32 cellular contexts compared by ENCODE assay signal in genomic region chrX:10983526-10983925, GRCh38.
"Had no signal": no experiment of that assay in that cellular context is flagged by ENCODE, and none has a peak within 500 bp of the region (broad histone marks: within the 10 kb centered on the region; RNA-seq: fewer than 3 reads in every experiment).

No MANE protein-coding gene starts in this region.

- H3K27ac Mint-ChIP-seq: activated B cell treated with CpG ODN at 0.5 μM for 24 hours; activated CD4-positive, alpha-beta memory T cell treated with anti-CD3 and anti-CD28 coated beads for 36 hours; activated naive CD4-positive, alpha-beta T cell treated with anti-CD3 and anti-CD28 coated beads, Interleukin-2, amount 10 ng/mL, durations not matched to agents 7 days and 5 days; activated naive CD8-positive, alpha-beta T cell; activated naive CD8-positive, alpha-beta T cell treated with anti-CD3 and anti-CD28 coated beads, Interleukin-2, amount 50 U/mL, for 24 hours had no signal

- H3K27me3 Mint-ChIP-seq: activated B cell treated with CpG ODN at 0.5 μM for 24 hours; activated CD4-positive, alpha-beta memory T cell treated with anti-CD3 and anti-CD28 coated beads for 36 hours; activated naive CD4-positive, alpha-beta T cell treated with anti-CD3 and anti-CD28 coated beads, Interleukin-2, amount 10 ng/mL, durations not matched to agents 7 days and 5 days; activated naive CD8-positive, alpha-beta T cell; activated naive CD8-positive, alpha-beta T cell treated with anti-CD3 and anti-CD28 coated beads, Interleukin-2, amount 50 U/mL, for 24 hours; central memory CD8-positive, alpha-beta T cell had no signal

- H3K4me3 Mint-ChIP-seq: activated B cell treated with CpG ODN at 0.5 μM for 24 hours; activated CD4-positive, alpha-beta memory T cell treated with anti-CD3 and anti-CD28 coated beads for 36 hours; activated naive CD4-positive, alpha-beta T cell treated with anti-CD3 and anti-CD28 coated beads, Interleukin-2, amount 10 ng/mL, durations not matched to agents 7 days and 5 days; activated naive CD8-positive, alpha-beta T cell; activated naive CD8-positive, alpha-beta T cell treated with anti-CD3 and anti-CD28 coated beads, Interleukin-2, amount 50 U/mL, for 24 hours; central memory CD8-positive, alpha-beta T cell had no signal

- DNase-seq: activated B cell treated with CpG ODN at 0.5 μM for 24 hours; activated CD4-positive, alpha-beta memory T cell treated with anti-CD3 and anti-CD28 coated beads for 36 hours; activated CD4-positive, alpha-beta T cell treated with anti-CD3 and anti-CD28 coated beads for 4 hours; activated CD4-positive, alpha-beta T cell treated with anti-CD3 and anti-CD28 coated beads, Interleukin-2, amount 50 U/mL, for 1 hour; activated CD4-positive, CD25-positive, alpha-beta regulatory T cell treated with anti-CD3 and anti-CD28 coated beads, Interleukin-2, amount 50 U/mL, for 72 hours; activated CD8-positive, alpha-beta memory T cell treated with anti-CD3 and anti-CD28 coated beads, Interleukin-2, amount 50 U/mL, for 48 hours; activated effector memory CD4-positive, alpha-beta T cell treated with Interleukin-2 at 50 U/mL for 16 hours; activated naive CD4-positive, alpha-beta T cell treated with anti-CD3 and anti-CD28 coated beads, Interleukin-2, amount 10 ng/mL, durations not matched to agents 7 days and 5 days; activated naive CD8-positive, alpha-beta T cell treated with anti-CD3 and anti-CD28 coated beads, Interleukin-2, amount 50 U/mL, for 24 hours; activated T-cell treated with anti-CD3 and anti-CD28 coated beads, Interleukin-2, amount 50 U/mL, for 48 hours; NCI-H1092 treated with DMSO at 0.1 percent for 48 hours; NCI-H146; NCI-H187; NCI-H2029 treated with DMSO at 0.1 percent for 48 hours; NCI-H345; NCI-H510A; NCI-H526; NCI-H748 treated with DMSO at 0.1 percent for 48 hours; NK-92 treated with Interleukin-12 subunit alpha and Interleukin-12 subunit beta, amount 100 ng/mL, for 24 hours; PC-3; Peyer's patch; SIG-M5; SW 1271; T-helper 1 cell; T-helper 2 cell; T-helper 9 cell had no signal

- H3K4me3 ChIP-seq: cardiac muscle cell, Peyer's patch had no signal

- H3K36me3 ChIP-seq: cardiac muscle cell, Peyer's patch had no signal

- H3K9me3 Mint-ChIP-seq: activated B cell treated with CpG ODN at 0.5 μM for 24 hours; activated CD4-positive, alpha-beta memory T cell treated with anti-CD3 and anti-CD28 coated beads for 36 hours; activated naive CD4-positive, alpha-beta T cell treated with anti-CD3 and anti-CD28 coated beads, Interleukin-2, amount 10 ng/mL, durations not matched to agents 7 days and 5 days; activated naive CD8-positive, alpha-beta T cell treated with anti-CD3 and anti-CD28 coated beads, Interleukin-2, amount 50 U/mL, for 24 hours had no signal

- H3K27me3 ChIP-seq: cardiac muscle cell, Peyer's patch had no signal

- H3K4me1 Mint-ChIP-seq: activated B cell treated with CpG ODN at 0.5 μM for 24 hours; activated naive CD4-positive, alpha-beta T cell treated with anti-CD3 and anti-CD28 coated beads, Interleukin-2, amount 10 ng/mL, durations not matched to agents 7 days and 5 days; activated naive CD8-positive, alpha-beta T cell treated with anti-CD3 and anti-CD28 coated beads, Interleukin-2, amount 50 U/mL, for 24 hours; central memory CD8-positive, alpha-beta T cell had no signal

- H3K36me3 Mint-ChIP-seq: activated CD4-positive, alpha-beta memory T cell treated with anti-CD3 and anti-CD28 coated beads for 36 hours; activated naive CD4-positive, alpha-beta T cell treated with anti-CD3 and anti-CD28 coated beads, Interleukin-2, amount 10 ng/mL, durations not matched to agents 7 days and 5 days; activated naive CD8-positive, alpha-beta T cell had no signal

- ATAC-seq: activated naive CD8-positive, alpha-beta T cell treated with anti-CD3 and anti-CD28 coated beads, Interleukin-2, amount 50 U/mL, for 24 hours; PC-3; Right ventricle myocardium inferior had no signal

- H3K27ac ChIP-seq: cardiac muscle cell, Peyer's patch, RWPE1, VCaP had no signal
